24 cellular contexts compared by ENCODE assay signal in genomic region chr5:81336528-81336927, GRCh38. TPM values are rescaled to one million over a fixed set of nuclear protein-coding genes. Genes with fewer than 3 reads are reported as not detected.
DNase-seq lines count a peak whose midpoint lies in the region; ATAC-seq, FAIRE-seq and TF ChIP-seq lines count a peak whose summit lies in the region.
"Had no signal": no experiment of that assay in that cellular context is flagged by ENCODE, and none has a peak within 500 bp of the region (broad histone marks: within the 10 kb centered on the region; RNA-seq: fewer than 3 reads in every experiment).

No MANE protein-coding gene starts in this region.

- H3K9me2 ChIP-seq in GM23338 (ENCODE audit: insufficient read depth): peaks cover 15% of the 10 kb centered on the region; the same call in 1 of the 2 replicates

- FAIRE-seq in K562 (lab: Jason Lieb, UNC) (no peak), HepG2 (lab: Jason Lieb, UNC) (no peak), pancreas (lab: Jason Lieb, UNC) (no peak)
- FAIRE-seq: GM12878, GM19239 had no signal

- H3K79me2 ChIP-seq in GM23338 (replicated peaks; ENCODE audit: insufficient read depth) (no peaks in the 10 kb centered on the region), K562 (ENCODE audit: control insufficient read depth, insufficient read depth, low read length) (no peaks in the 10 kb centered on the region), HepG2 (ENCODE audit: insufficient read depth, low read length) (no peaks in the 10 kb centered on the region)

- no peaks in the 10 kb centered on the region for H4K20me1 ChIP-seq in GM23338 (replicated peaks; ENCODE audit: insufficient read depth)
- no peaks in the 10 kb centered on the region for H4K20me1 ChIP-seq in K562 (replicated peaks; ENCODE audit: control insufficient read depth, insufficient read depth, low read length)
- no peaks in the 10 kb centered on the region for H4K20me1 ChIP-seq in HepG2 (ENCODE audit: insufficient read depth, low read length)
- H4K20me1 ChIP-seq: BLaER1 had no signal

- H3K36me3 Mint-ChIP-seq in GM23338 (ENCODE audit: low read depth): no peaks in the 10 kb centered on the region
- peaks cover 0 to 2% of the 10 kb centered on the region in 2 donors for H3K36me3 Mint-ChIP-seq in stimulated activated naive B cell treated with anti-CD40 and anti-IgM and Interleukin-4, amounts not matched to agents 10 μg/mL and 1 μg/mL and 100 μg/mL, for 72 hours
- H3K36me3 Mint-ChIP-seq: CD14-positive monocyte; CD4-positive, alpha-beta memory T cell; IgD-negative memory B cell had no signal

- H3K4me1 ChIP-seq in GM23338 (ENCODE audit: insufficient read depth): no peaks in the 10 kb centered on the region
- no peaks in the 10 kb centered on the region; a peak in 2 of 5 replicates for H3K4me1 ChIP-seq in K562 (replicated peaks in 1 of 2; ENCODE audit: control insufficient read depth in 2 of 2, insufficient read depth in 2 of 2, low read length in 2 of 2)
- H3K4me1 ChIP-seq in HepG2 (ENCODE audit: insufficient read depth, low read length): no peaks in the 10 kb centered on the region
- no peaks in the 10 kb centered on the region for H3K4me1 ChIP-seq in HAP-1
- H3K4me1 ChIP-seq in pancreas: no peaks in the 10 kb centered on the region
- H3K4me1 ChIP-seq: BLaER1 had no signal

- H3K27ac ChIP-seq in GM23338 (ENCODE audit: low read depth) (no peak overlapping the region), K562 (ENCODE audit: extremely low read depth, low read depth, low read length) (no peak overlapping the region), HepG2 (ENCODE audit: extremely low read length, insufficient read depth, low read length) (no peak overlapping the region), pancreas (no peak overlapping the region)
- H3K27ac ChIP-seq: BLaER1, HL-60 had no signal

- no peak overlapping the region for H3K4me3 ChIP-seq in GM23338
- H3K4me3 ChIP-seq in K562: no peak overlapping the region
- no peak overlapping the region for H3K4me3 ChIP-seq in HepG2 (replicated peaks in 1 of 3; ENCODE audit: insufficient read depth in 1 of 3, low read depth in 2 of 3, low read length in 3 of 3)
- no peak overlapping the region for H3K4me3 ChIP-seq in HAP-1
- no peak overlapping the region for H3K4me3 ChIP-seq in pancreas
- H3K4me3 ChIP-seq: BLaER1, GM12878 had no signal

- BruUV-seq in K562 (replicated peaks; lab: Mats Ljungman, UMichigan): no TSS peak
- BruUV-seq in HepG2 (replicated peaks; lab: Mats Ljungman, UMichigan): no TSS peak

- no peaks in the 10 kb centered on the region for H3K27me3 Mint-ChIP-seq in GM23338 (ENCODE audit: insufficient read depth, low read depth, poor library complexity)
- H3K27me3 Mint-ChIP-seq in stimulated activated naive B cell treated with anti-CD40 and anti-IgM and Interleukin-4, amounts not matched to agents 10 μg/mL and 1 μg/mL and 100 μg/mL, for 72 hours: no peaks in the 10 kb centered on the region
- H3K27me3 Mint-ChIP-seq: IgD-negative memory B cell had no signal

- no peaks in the 10 kb centered on the region; the same call in 2 of the 3 replicates for H3K4me1 Mint-ChIP-seq in GM23338
- H3K4me1 Mint-ChIP-seq in stimulated activated naive B cell treated with anti-CD40 and anti-IgM and Interleukin-4, amounts not matched to agents 10 μg/mL and 1 μg/mL and 100 μg/mL, for 72 hours: no peaks in the 10 kb centered on the region
- H3K4me1 Mint-ChIP-seq: IgD-negative memory B cell had no signal

- TF ChIP-seq CTCF in GM23338 (conservative IDR thresholded peaks at IDR 0.05; ENCODE audit: low read depth in 2 of 2) (no peak), K562 (IDR thresholded peaks at IDR 0.05 in 2 of 3, conservative IDR thresholded peaks at IDR 0.05 in 1 of 3; ENCODE audit: insufficient read depth in 2 of 3, low read depth in 1 of 3, low read length in 3 of 3) (no peak), HepG2 (CRISPR knock-in tag; IDR thresholded peaks at IDR 0.05) (no peak), pancreas (IDR thresholded peaks at IDR 0.05) (no peak)

- H3K27me3 ChIP-seq in GM23338 (ENCODE audit: insufficient read depth): no peaks in the 10 kb centered on the region
- peaks cover 2 to 6% of the 10 kb centered on the region in 2 experiments; a peak in 3 of 5 replicates for H3K27me3 ChIP-seq in K562 (ENCODE audit: control insufficient read depth in 2 of 2, insufficient read depth in 2 of 2, low read length in 2 of 2)
- H3K27me3 ChIP-seq in HepG2 (ENCODE audit: control insufficient read depth in 1 of 2, insufficient read depth in 2 of 2, low read length in 2 of 2): no peaks in the 10 kb centered on the region
- H3K27me3 ChIP-seq in HAP-1 (ENCODE audit: low read depth): no peaks in the 10 kb centered on the region
- no peaks in the 10 kb centered on the region for H3K27me3 ChIP-seq in pancreas
- H3K27me3 ChIP-seq: BLaER1 had no signal

- ATAC-seq in GM23338: no peak
- ATAC-seq in K562: no peak
- 0 out of 3 replicates have a peak, but pooled peaks have one; percentile 30 for ATAC-seq in HepG2
- ATAC-seq in stimulated activated naive B cell treated with anti-CD40 and anti-IgM and Interleukin-4, amounts not matched to agents 10 μg/mL and 1 μg/mL and 100 μg/mL, for 72 hours (replicated peaks): no peak
- ATAC-seq in pancreas: no peak
- ATAC-seq: GM12878 had no signal

- no peaks in the 10 kb centered on the region for H3K9me3 ChIP-seq in K562 (replicated peaks; ENCODE audit: control insufficient read depth, insufficient read depth, low read depth, low read length)
- no peaks in the 10 kb centered on the region for H3K9me3 ChIP-seq in HepG2 (ENCODE audit: low read length)
- no peaks in the 10 kb centered on the region; the same call in 1 of the 2 replicates for H3K9me3 ChIP-seq in HAP-1
- no peaks in the 10 kb centered on the region for H3K9me3 ChIP-seq in pancreas

- TF ChIP-seq RAD21 in K562 (CRISPR knock-in tag; conservative IDR thresholded peaks at IDR 0.05 in 1 of 2, IDR thresholded peaks at IDR 0.05 in 1 of 2): no peak
- TF ChIP-seq RAD21 in HepG2 (CRISPR knock-in tag; IDR thresholded peaks at IDR 0.05): no peak

- CTCF ChIA-PET in K562 (lab: Yijun Ruan, JAX; ENCODE audit: low intra/inter-chr PET ratio) (no interaction called here), HepG2 (lab: Yijun Ruan, JAX; ENCODE audit: low intra/inter-chr PET ratio, low total read pairs) (no interaction called here)

- H3F3A ChIP-seq in GM23338 (replicated peaks; ENCODE audit: low read depth): no peaks in the 10 kb centered on the region

- TF ChIP-seq EP300 in K562 (IDR thresholded peaks at IDR 0.05; ENCODE audit: low read length) (no peak), HepG2 (IDR thresholded peaks at IDR 0.05; ENCODE audit: low read depth in 2 of 2, low read length in 2 of 2) (no peak), HepG2 (CRISPR knock-in tag; IDR thresholded peaks at IDR 0.05; ENCODE audit: borderline replicate concordance) (no peak)

- no peak overlapping the region for H3K4me2 ChIP-seq in GM23338
- H3K4me2 ChIP-seq in K562 (ENCODE audit: insufficient read depth, low read length): no peak overlapping the region
- H3K4me2 ChIP-seq in HepG2 (ENCODE audit: low read depth, low read length): no peak overlapping the region
- H3K4me2 ChIP-seq: BLaER1 had no signal

- H2AFZ ChIP-seq in GM23338: peak overlapping the region; percentile 61; the same call in 1 of the 2 replicates
- no peak overlapping the region for H2AFZ ChIP-seq in K562 (ENCODE audit: low read depth, low read length)
- H2AFZ ChIP-seq in HepG2 (ENCODE audit: low read length): no peak overlapping the region

- intact Hi-C loops in K562 (cut with micrococcal nuclease) (no loop called here), HepG2 (cut with micrococcal nuclease; ENCODE audit: unreplicated experiment) (no loop called here), pancreas (cut with DNase I) (no loop called here)

- no peak overlapping the region for H3K27ac Mint-ChIP-seq in GM23338
- no peak overlapping the region for H3K27ac Mint-ChIP-seq in stimulated activated naive B cell treated with anti-CD40 and anti-IgM and Interleukin-4, amounts not matched to agents 10 μg/mL and 1 μg/mL and 100 μg/mL, for 72 hours
- H3K27ac Mint-ChIP-seq: CD14-positive monocyte; CD4-positive, alpha-beta memory T cell; IgD-negative memory B cell had no signal

- WGBS in K562 (ENCODE audit: insufficient coverage, low coverage, missing lambda C conversion rate): 0% methylated on average over 1 of the region's 1 CpG
- WGBS in HepG2 (ENCODE audit: low lambda C conversion rate): 0% methylated on average over 1 of the region's 1 CpG
- 9 to 15% methylated on average over 1 of the region's 1 CpG for WGBS in pancreas, 2 donors

- in situ Hi-C loops in K562 (cut with MboI): no loop called here
- in situ Hi-C loops in HepG2 (cut with HindIII; ENCODE audit: extremely low pct_ligation_motif_present, low pct_unique_long_range_greater_than_20kb): no loop called here
- in situ Hi-C loops in HAP-1 (cut with MboI; ENCODE audit: low sequenced_read_pairs): no loop called here

- DNase-seq in GM23338 (ENCODE audit: low spot score) (no peak), LHCN-M2 (ENCODE audit: low read depth) (peak; percentile 6), K562 (ENCODE audit: extremely low read depth in 1 of 4, low spot score in 3 of 4) (no peak), HepG2 (ENCODE audit: low spot score) (no peak), HAP-1 (ENCODE audit: low spot score in 2 of 2) (no peak), pancreas (no peak)
- DNase-seq in stimulated activated naive B cell treated with anti-CD40 and anti-IgM and Interleukin-4, amounts not matched to agents 10 μg/mL and 1 μg/mL and 100 μg/mL, for 72 hours: no peak
- DNase-seq: 8988T; CD4-positive, alpha-beta memory T cell; DMS153; DND-41; EL; GOT3; H7; KG1 had no signal

- H3K9me1 ChIP-seq in K562 (ENCODE audit: control insufficient read depth, insufficient read depth, low read length): no peaks in the 10 kb centered on the region

- POLR2A ChIA-PET in K562 (lab: Yijun Ruan, JAX) (no interaction called here), HepG2 (lab: Yijun Ruan, JAX) (no interaction called here)

- H3K4me3 Mint-ChIP-seq in GM23338: no peak overlapping the region
- H3K4me3 Mint-ChIP-seq in stimulated activated naive B cell treated with anti-CD40 and anti-IgM and Interleukin-4, amounts not matched to agents 10 μg/mL and 1 μg/mL and 100 μg/mL, for 72 hours: no peak overlapping the region
- H3K4me3 Mint-ChIP-seq: CD14-positive monocyte; CD4-positive, alpha-beta memory T cell; IgD-negative memory B cell had no signal

- no peak overlapping the region for H3K9ac ChIP-seq in K562 (ENCODE audit: insufficient read depth in 1 of 2, low read depth in 2 of 2, low read length in 2 of 2)
- H3K9ac ChIP-seq in HepG2 (ENCODE audit: insufficient read depth, low read depth, low read length): no peak overlapping the region
- H3K9ac ChIP-seq: BLaER1 had no signal

- no peaks in the 10 kb centered on the region for H3K36me3 ChIP-seq in GM23338 (ENCODE audit: insufficient read depth)
- no peaks in the 10 kb centered on the region for H3K36me3 ChIP-seq in K562 (ENCODE audit: control insufficient read depth, insufficient read depth, low read length)
- no peaks in the 10 kb centered on the region for H3K36me3 ChIP-seq in HepG2 (replicated peaks in 1 of 2; ENCODE audit: control insufficient read depth in 1 of 2, insufficient read depth in 2 of 2, low read length in 2 of 2)
- H3K36me3 ChIP-seq in HAP-1 (replicated peaks): no peaks in the 10 kb centered on the region
- no peaks in the 10 kb centered on the region for H3K36me3 ChIP-seq in pancreas
- H3K36me3 ChIP-seq: BLaER1 had no signal

- H3K9me3 Mint-ChIP-seq in GM23338: no peaks in the 10 kb centered on the region
- H3K9me3 Mint-ChIP-seq in stimulated activated naive B cell treated with anti-CD40 and anti-IgM and Interleukin-4, amounts not matched to agents 10 μg/mL and 1 μg/mL and 100 μg/mL, for 72 hours: peaks cover 2 to 4% of the 10 kb centered on the region in 2 donors

- TF ChIP-seq POLR2A in K562 (conservative IDR thresholded peaks at IDR 0.05): no peak
- no peak for TF ChIP-seq POLR2A in HepG2 (IDR thresholded peaks at IDR 0.05; ENCODE audit: insufficient read depth in 1 of 2, low read depth in 2 of 2, low read length in 2 of 2)

RNA-seq across cellular contexts. Expression of gene ZCCHC9, which starts 35.1 kb away (rescaled TPM):
- 30.4 and 31.1 TPM in 2 replicates for total RNA-seq in GM23338 (2014; rRNA removed; shearing (Covaris generic))
- polyA plus RNA-seq in GM23338 (2016; fragmentation: Nextera tagmentation; extraction: Ambion mirVana) (45.5 and 48.7 TPM in 2 replicates), K562 (2011; rRNA removed) (43.9 and 48.7 TPM in 2 replicates), K562 (2014; fragmentation: Illumina TruSeq; extraction: Trizol) (62.3 and 74.7 TPM in 2 replicates), K562 (2014; fragmentation: Nextera tagmentation; extraction: Ambion mirVana) (10 to 100 TPM; 77.1 to 95.3 TPM), K562 (2014; rRNA removed) (48.7 and 49.4 TPM in 2 replicates), HepG2 (2011; rRNA removed) (20.1 and 28.7 TPM in 2 replicates), pancreas (10 to 100 TPM; 10.9 to 14.7 TPM)
- total RNA-seq in LHCN-M2 (2014; rRNA removed) (21.8 and 27.1 TPM in 2 replicates), K562 (2014; rRNA removed) (35.9 and 43.2 TPM in 2 replicates), K562 (2014; rRNA removed; fragmentation: Illumina TruSeq; extraction: Trizol) (62.6 and 68.0 TPM in 2 replicates), K562 (2015; rRNA removed; fragmentation: Illumina TruSeq; extraction: Trizol) (54.8 and 59.9 TPM in 2 replicates), K562 (2021) (40.3 and 42.0 TPM in 2 replicates), HepG2 (2016; rRNA removed; fragmentation: Illumina TruSeq; extraction: Trizol) (52.5 and 70.7 TPM in 2 replicates), pancreas (10 to 100 TPM in 1 of 6 donors, 1 to 10 TPM in 5; 6.1 to 11.3 (median 7.1) TPM)
- polyA plus RNA-seq in LHCN-M2 (2012): 14.4 TPM
- 8.7 and 32.5 TPM in 2 replicates for total RNA-seq in K562 (2011; cell fraction: chromatin; rRNA removed; ENCODE audit: low replicate concordance)
- total RNA-seq in K562 (2011; cell fraction: nucleolus; rRNA removed): 7.7 and 13.0 TPM in 2 replicates
- 16.9 and 28.4 TPM in 2 replicates for total RNA-seq in K562 (2011; cell fraction: nucleoplasm; rRNA removed)
- polyA plus RNA-seq in K562 (2011; cell fraction: cytosol; rRNA removed): 7.1 and 18.8 TPM in 2 replicates
- 12.7 and 20.7 TPM in 2 replicates for polyA plus RNA-seq in K562 (2011; cell fraction: nucleus; rRNA removed)
- polyA plus RNA-seq in K562 (2012): 42.0 and 45.6 TPM in 2 replicates
- 24.1 and 26.9 TPM in 2 replicates for polyA minus RNA-seq in K562 (2011; rRNA and poly(A)+ RNA removed)
- 9.7 and 12.5 TPM in 2 replicates for polyA minus RNA-seq in K562 (2011; cell fraction: cytosol; rRNA and poly(A)+ RNA removed)
- 8.8 and 15.1 TPM in 2 replicates for polyA minus RNA-seq in K562 (2011; cell fraction: nucleus; rRNA and poly(A)+ RNA removed)
- 25.2 and 26.8 TPM in 2 replicates for total RNA-seq in HepG2 (2016; cell fraction: cytosol; rRNA removed; fragmentation: Illumina TruSeq; extraction: Trizol; ENCODE audit: low read depth)
- total RNA-seq in HepG2 (2016; cell fraction: insoluble cytoplasmic fraction; rRNA removed; fragmentation: Illumina TruSeq; extraction: Trizol): 52.8 and 69.9 TPM in 2 replicates
- 46.9 and 48.3 TPM in 2 replicates for total RNA-seq in HepG2 (2016; cell fraction: membrane; rRNA removed; fragmentation: Illumina TruSeq; extraction: Trizol)
- total RNA-seq in HepG2 (2016; cell fraction: nucleus; rRNA removed; fragmentation: Illumina TruSeq; extraction: Trizol): 26.3 and 28.6 TPM in 2 replicates
- 10.2 and 15.7 TPM in 2 replicates for polyA plus RNA-seq in HepG2 (2011; cell fraction: cytosol; rRNA removed)
- polyA plus RNA-seq in HepG2 (2011; cell fraction: nucleus; rRNA removed): 7.6 and 12.3 TPM in 2 replicates
- 29.6 and 38.6 TPM in 2 replicates for polyA plus RNA-seq in HepG2 (2012)
- polyA plus RNA-seq in HepG2 (2016; cell fraction: cytosol; fragmentation: Illumina TruSeq; extraction: Trizol; ENCODE audit: low read depth): 26.9 and 35.4 TPM in 2 replicates
- polyA plus RNA-seq in HepG2 (2016; cell fraction: insoluble cytoplasmic fraction; fragmentation: Illumina TruSeq; extraction: Trizol; ENCODE audit: low read depth): 89.5 and 100 TPM in 2 replicates
- 41.3 and 43.4 TPM in 2 replicates for polyA plus RNA-seq in HepG2 (2016; cell fraction: membrane; fragmentation: Illumina TruSeq; extraction: Trizol; ENCODE audit: low read depth)
- polyA plus RNA-seq in HepG2 (2016; cell fraction: nucleus; fragmentation: Illumina TruSeq; extraction: Trizol; ENCODE audit: insufficient read depth, low read depth): 57.8 and 58.2 TPM in 2 replicates
- polyA minus RNA-seq in HepG2 (2011; rRNA and poly(A)+ RNA removed; ENCODE audit: low replicate concordance): 3.6 and 4.8 TPM in 2 replicates
- polyA minus RNA-seq in HepG2 (2011; cell fraction: cytosol; rRNA and poly(A)+ RNA removed): 9.1 and 10.1 TPM in 2 replicates
- polyA minus RNA-seq in HepG2 (2011; cell fraction: nucleus; rRNA and poly(A)+ RNA removed): 15.5 and 19.0 TPM in 2 replicates

RNA-seq across cellular contexts. Expression of gene ACOT12, which starts 57.4 kb away (rescaled TPM):
- 1.4 TPM in 1 of 2 replicates, not detected in the other for total RNA-seq in GM23338 (2014; rRNA removed; shearing (Covaris generic))
- polyA plus RNA-seq in GM23338 (2016; fragmentation: Nextera tagmentation; extraction: Ambion mirVana) (0.15 and 0.54 TPM in 2 replicates), K562 (2011; rRNA removed) (not detected in 2 replicates), K562 (2014; fragmentation: Illumina TruSeq; extraction: Trizol) (not detected in 2 replicates), K562 (2014; fragmentation: Nextera tagmentation; extraction: Ambion mirVana) (not detected), K562 (2014; rRNA removed) (0.03 TPM in 1 of 2 replicates, not detected in the other), HepG2 (2011; rRNA removed) (not detected in 2 replicates), pancreas (under 1 TPM in 1 of 2 donors, not detected in 1; 0.40 TPM)
- total RNA-seq in LHCN-M2 (2014; rRNA removed) (not detected in 2 replicates), K562 (2014; rRNA removed) (not detected in 2 replicates), K562 (2014; rRNA removed; fragmentation: Illumina TruSeq; extraction: Trizol) (not detected in 2 replicates), K562 (2015; rRNA removed; fragmentation: Illumina TruSeq; extraction: Trizol) (not detected in 2 replicates), K562 (2021) (not detected in 2 replicates), HepG2 (2016; rRNA removed; fragmentation: Illumina TruSeq; extraction: Trizol) (not detected in 2 replicates), pancreas (under 1 TPM in 2 of 6 donors, not detected in 4; 0.06 to 0.44 TPM)
- polyA plus RNA-seq in LHCN-M2 (2012): not detected
- total RNA-seq in K562 (2011; cell fraction: chromatin; rRNA removed; ENCODE audit: low replicate concordance): not detected in 2 replicates
- not detected in 2 replicates for total RNA-seq in K562 (2011; cell fraction: nucleolus; rRNA removed)
- total RNA-seq in K562 (2011; cell fraction: nucleoplasm; rRNA removed): not detected in 2 replicates
- not detected in 2 replicates for polyA plus RNA-seq in K562 (2011; cell fraction: cytosol; rRNA removed)
- polyA plus RNA-seq in K562 (2011; cell fraction: nucleus; rRNA removed): not detected in 2 replicates
- polyA plus RNA-seq in K562 (2012): not detected in 2 replicates
- not detected in 2 replicates for polyA minus RNA-seq in K562 (2011; rRNA and poly(A)+ RNA removed)
- polyA minus RNA-seq in K562 (2011; cell fraction: cytosol; rRNA and poly(A)+ RNA removed): not detected in 2 replicates
- polyA minus RNA-seq in K562 (2011; cell fraction: nucleus; rRNA and poly(A)+ RNA removed): not detected in 2 replicates
- total RNA-seq in HepG2 (2016; cell fraction: cytosol; rRNA removed; fragmentation: Illumina TruSeq; extraction: Trizol; ENCODE audit: low read depth): not detected in 2 replicates
- total RNA-seq in HepG2 (2016; cell fraction: insoluble cytoplasmic fraction; rRNA removed; fragmentation: Illumina TruSeq; extraction: Trizol): not detected in 2 replicates
- total RNA-seq in HepG2 (2016; cell fraction: membrane; rRNA removed; fragmentation: Illumina TruSeq; extraction: Trizol): not detected in 2 replicates
- not detected in 2 replicates for total RNA-seq in HepG2 (2016; cell fraction: nucleus; rRNA removed; fragmentation: Illumina TruSeq; extraction: Trizol)
- not detected in 2 replicates for polyA plus RNA-seq in HepG2 (2011; cell fraction: cytosol; rRNA removed)
- polyA plus RNA-seq in HepG2 (2011; cell fraction: nucleus; rRNA removed): 0.05 TPM in 1 of 2 replicates, not detected in the other
- polyA plus RNA-seq in HepG2 (2012): 0.09 TPM in 1 of 2 replicates, not detected in the other
- not detected in 2 replicates for polyA plus RNA-seq in HepG2 (2016; cell fraction: cytosol; fragmentation: Illumina TruSeq; extraction: Trizol; ENCODE audit: low read depth)
- not detected in 2 replicates for polyA plus RNA-seq in HepG2 (2016; cell fraction: insoluble cytoplasmic fraction; fragmentation: Illumina TruSeq; extraction: Trizol; ENCODE audit: low read depth)
- polyA plus RNA-seq in HepG2 (2016; cell fraction: membrane; fragmentation: Illumina TruSeq; extraction: Trizol; ENCODE audit: low read depth): not detected in 2 replicates
- 0.29 TPM in 1 of 2 replicates, not detected in the other for polyA plus RNA-seq in HepG2 (2016; cell fraction: nucleus; fragmentation: Illumina TruSeq; extraction: Trizol; ENCODE audit: insufficient read depth, low read depth)
- polyA minus RNA-seq in HepG2 (2011; rRNA and poly(A)+ RNA removed; ENCODE audit: low replicate concordance): not detected in 2 replicates
- polyA minus RNA-seq in HepG2 (2011; cell fraction: cytosol; rRNA and poly(A)+ RNA removed): not detected in 2 replicates
- not detected in 2 replicates for polyA minus RNA-seq in HepG2 (2011; cell fraction: nucleus; rRNA and poly(A)+ RNA removed)
- total RNA-seq: A673, G401, GM12878, H7, HT1080 had no signal
- polyA plus RNA-seq: CD14-positive monocyte; CD4-positive, alpha-beta memory T cell; IgD-negative memory B cell had no signal
